Comparison of ENCODE assay signal across 18 cellular contexts in genomic region chrX:84123585-84123984, GRCh38.
DNase-seq lines count a peak whose midpoint lies in the region; ATAC-seq, FAIRE-seq and TF ChIP-seq lines count a peak whose summit lies in the region.
"Had no signal": no experiment of that assay in that cellular context is flagged by ENCODE, and none has a peak within 500 bp of the region (broad histone marks: within the 10 kb centered on the region; RNA-seq: fewer than 3 reads in every experiment).

No MANE protein-coding gene starts in this region.

- H3K4ac ChIP-seq in trophoblast cell (ENCODE audit: low read depth, low read length) = no peak overlapping the region

- no peak overlapping the region for H3K14ac ChIP-seq in trophoblast cell (ENCODE audit: low read length)

- CTCF ChIA-PET in A549 (lab: Yijun Ruan, JAX) = no interaction called here

- no peak overlapping the region for H4K8ac ChIP-seq in trophoblast cell (ENCODE audit: low read depth, low read length)

- H3K27ac Mint-ChIP-seq in CD14-positive monocyte = no peak overlapping the region
- H3K27ac Mint-ChIP-seq: B cell; CD4-positive, CD25-positive, alpha-beta regulatory T cell; CD8-positive, alpha-beta memory T cell; H9 had no signal

- peaks cover 0 to 7% (median 2%) of the 10 kb centered on the region in 7 donors for H3K9me3 Mint-ChIP-seq in CD14-positive monocyte

- no peak overlapping the region for H4K12ac ChIP-seq in trophoblast cell (ENCODE audit: low read depth, low read length)

- TF ChIP-seq RAD21 in A549 (conservative IDR thresholded peaks at IDR 0.05 in 1 of 2, IDR thresholded peaks at IDR 0.05 in 1 of 2) = no peak

- no peak overlapping the region for H2AK5ac ChIP-seq in trophoblast cell (ENCODE audit: low read length)

- H3K9ac ChIP-seq in trophoblast cell (ENCODE audit: low read length) (no peak overlapping the region), Karpas-422 (ENCODE audit: low read length) (no peak overlapping the region)
- H3K9ac ChIP-seq: BLaER1 treated with 17β-estradiol and CSF1 and Interleukin-3, amounts not matched to agents 10 nM and 100 nM had no signal

- no peaks in the 10 kb centered on the region for H3K36me3 Mint-ChIP-seq in CD14-positive monocyte
- H3K36me3 Mint-ChIP-seq: CD4-positive, CD25-positive, alpha-beta regulatory T cell; CD8-positive, alpha-beta memory T cell had no signal

- H3K4me1 ChIP-seq in A549 = no peaks in the 10 kb centered on the region
- H3K4me1 ChIP-seq in trophoblast cell (ENCODE audit: control insufficient read depth in 1 of 2, insufficient read depth in 2 of 2, low read length in 2 of 2) = peaks cover 0 to 5% of the 10 kb centered on the region in 2 experiments
- no peaks in the 10 kb centered on the region for H3K4me1 ChIP-seq in Karpas-422 (ENCODE audit: low read length)
- H3K4me1 ChIP-seq: BLaER1 treated with 17β-estradiol and CSF1 and Interleukin-3, amounts not matched to agents 10 nM and 100 nM had no signal

- TF ChIP-seq POLR2A in A549 (IDR thresholded peaks at IDR 0.05; ENCODE audit: low read length) = no peak

- H3K27me3 Mint-ChIP-seq in CD14-positive monocyte (ENCODE audit: low read depth in 3 of 3) = peaks cover 0 to 2% (median 0%) of the 10 kb centered on the region in 3 donors
- H3K27me3 Mint-ChIP-seq: B cell; CD4-positive, CD25-positive, alpha-beta regulatory T cell had no signal

- H2BK12ac ChIP-seq in trophoblast cell (ENCODE audit: low read length) = no peak overlapping the region

- no peak overlapping the region for H4K91ac ChIP-seq in trophoblast cell (ENCODE audit: low read depth, low read length)

- no peaks in the 10 kb centered on the region for H3K79me1 ChIP-seq in trophoblast cell (ENCODE audit: low read length)

- H3K9me3 ChIP-seq in A549 = no peaks in the 10 kb centered on the region
- H3K9me3 ChIP-seq in trophoblast cell (ENCODE audit: insufficient read depth, low read depth, low read length) = no peaks in the 10 kb centered on the region
- H3K9me3 ChIP-seq in Karpas-422 (ENCODE audit: low read length) = peaks cover 13% of the 10 kb centered on the region

- H3K4me1 Mint-ChIP-seq in CD14-positive monocyte = no peaks in the 10 kb centered on the region
- H3K4me1 Mint-ChIP-seq: B cell; CD4-positive, CD25-positive, alpha-beta regulatory T cell; CD8-positive, alpha-beta memory T cell; H9 had no signal

- TF ChIP-seq CTCF in A549 (IDR thresholded peaks at IDR 0.05) (no peak), bronchial epithelial cell (IDR thresholded peaks at IDR 0.05; ENCODE audit: insufficient read depth, low read length, severe bottlenecking) (no peak), CD14-positive monocyte (IDR thresholded peaks at IDR 0.05) (no peak)

- H3K79me2 ChIP-seq in trophoblast cell (ENCODE audit: control insufficient read depth, insufficient read depth, low read length, poor library complexity) (no peaks in the 10 kb centered on the region), Karpas-422 (ENCODE audit: low read length) (no peaks in the 10 kb centered on the region; the same call in 1 of the 2 replicates)

- H3K4me3 Mint-ChIP-seq in CD14-positive monocyte = no peak overlapping the region
- H3K4me3 Mint-ChIP-seq: B cell; CD4-positive, CD25-positive, alpha-beta regulatory T cell; CD8-positive, alpha-beta memory T cell; H9 had no signal

- H3K4me3 ChIP-seq in A549 = no peak overlapping the region
- no peak overlapping the region for H3K4me3 ChIP-seq in bronchial epithelial cell (ENCODE audit: low read depth, low read length)
- no peak overlapping the region for H3K4me3 ChIP-seq in trophoblast cell (ENCODE audit: low read depth, low read length)
- no peak overlapping the region for H3K4me3 ChIP-seq in Karpas-422 (ENCODE audit: low read length)
- H3K4me3 ChIP-seq: BLaER1 treated with 17β-estradiol and CSF1 and Interleukin-3, amounts not matched to agents 10 nM and 100 nM had no signal

- POLR2A ChIA-PET in A549 (lab: Yijun Ruan, JAX) = no interaction called here

- H3K27me3 ChIP-seq in bronchial epithelial cell (ENCODE audit: control insufficient read depth, insufficient read depth, low read length) (no peaks in the 10 kb centered on the region), trophoblast cell (ENCODE audit: insufficient read depth, low read length) (no peaks in the 10 kb centered on the region), Karpas-422 (ENCODE audit: low read length) (no peaks in the 10 kb centered on the region)

- no peaks in the 10 kb centered on the region for H3K9me2 ChIP-seq in Karpas-422 (replicated peaks; ENCODE audit: insufficient read depth, low read length)

- TF ChIP-seq EP300 in A549 (IDR thresholded peaks at IDR 0.05) = no peak

- intact Hi-C loops in CD14-positive monocyte (cut with micrococcal nuclease) = no loop called here

- H3K4me2 ChIP-seq in A549 (no peak overlapping the region), trophoblast cell (ENCODE audit: low read length) (no peak overlapping the region), Karpas-422 (ENCODE audit: low read depth, low read length, poor library complexity, severe bottlenecking) (no peak overlapping the region)
- H3K4me2 ChIP-seq: BLaER1 treated with 17β-estradiol and CSF1 and Interleukin-3, amounts not matched to agents 10 nM and 100 nM had no signal

- no peaks in the 10 kb centered on the region for H4K20me1 ChIP-seq in Karpas-422 (ENCODE audit: insufficient read depth, low read depth, low read length)
- H4K20me1 ChIP-seq: BLaER1 treated with 17β-estradiol and CSF1 and Interleukin-3, amounts not matched to agents 10 nM and 100 nM had no signal

- H2BK5ac ChIP-seq in trophoblast cell (ENCODE audit: low read depth, low read length, poor library complexity) = no peak overlapping the region

- H3K18ac ChIP-seq in trophoblast cell (ENCODE audit: low read length) = no peak overlapping the region

- peak; percentile 61 for FAIRE-seq in A549 (lab: Jason Lieb, UNC)
- no peak for FAIRE-seq in bronchial epithelial cell (lab: Jason Lieb, UNC)
- FAIRE-seq: G401.6, GM12891, GM19239, H1 had no signal

- H2AFZ ChIP-seq in trophoblast cell (ENCODE audit: insufficient read depth, low read length, poor library complexity) (no peak overlapping the region), Karpas-422 (ENCODE audit: low read length) (no peak overlapping the region)

- H2BK120ac ChIP-seq in trophoblast cell (ENCODE audit: insufficient read depth, low read length, poor library complexity) = no peak overlapping the region

- DNase-seq in A549 (ENCODE audit: low read depth in 1 of 2, low spot score in 1 of 2) = no peak
- peak; percentile 67 for DNase-seq in bronchial epithelial cell (ENCODE audit: low read depth)
- DNase-seq in trophoblast cell = peak; percentile 33 to 45
- no peak for DNase-seq in kidney glomerular epithelial cell (lab: John Stamatoyannopoulos, UW)
- DNase-seq in Karpas-422 = no peak
- DNase-seq in CD14-positive monocyte (ENCODE audit: low spot score) = no peak
- DNase-seq: 8988T; CD4-positive, CD25-positive, alpha-beta regulatory T cell; CD8-positive, alpha-beta memory T cell; COR-L47; H9 had no signal

- H3K27ac ChIP-seq in A549 = no peak overlapping the region
- peak overlapping the region; percentile 52 for H3K27ac ChIP-seq in trophoblast cell (ENCODE audit: low read depth, low read length)
- no peak overlapping the region for H3K27ac ChIP-seq in Karpas-422 (ENCODE audit: low read length)
- H3K27ac ChIP-seq: BLaER1 treated with 17β-estradiol and CSF1 and Interleukin-3, amounts not matched to agents 10 nM and 100 nM had no signal

- ATAC-seq in A549 = no peak
- ATAC-seq in esophagus mucosa = peak; percentile 94

- no peak overlapping the region for H3K23ac ChIP-seq in trophoblast cell (ENCODE audit: low read length)

- WGBS in A549 (ENCODE audit: missing lambda C conversion rate) = 82% methylated on average over 3 of the region's 4 CpGs
- WGBS in trophoblast cell (ENCODE audit: extremely low coverage, insufficient coverage, insufficient read length) = no CpG with 5 or more reads among the region's 4 CpGs

- H3K36me3 ChIP-seq in bronchial epithelial cell (ENCODE audit: control insufficient read depth, insufficient read depth, low read length) = no peaks in the 10 kb centered on the region
- H3K36me3 ChIP-seq in trophoblast cell (ENCODE audit: control insufficient read depth in 1 of 2, insufficient read depth in 2 of 2, low read length in 2 of 2) = no peaks in the 10 kb centered on the region
- no peaks in the 10 kb centered on the region for H3K36me3 ChIP-seq in Karpas-422 (ENCODE audit: insufficient read depth, low read length)
- H3K36me3 ChIP-seq: BLaER1 treated with 17β-estradiol and CSF1 and Interleukin-3, amounts not matched to agents 10 nM and 100 nM had no signal

TF ChIP-seq in A549, 52 proteins besides CTCF, POLR2A, EP300 and RAD21:
- TF ChIP-seq JUN (IDR thresholded peaks at IDR 0.05) (no peak), E2F6 (IDR thresholded peaks at IDR 0.05; ENCODE audit: borderline replicate concordance, low read depth) (no peak)
TF ChIP-seq in A549: peak in this region for 0.

Comparison
In these comparisons a context has a peak if more than half of its experiments do, and no peak if none do; other contexts are left out.
1. DNase-seq: peak in bronchial epithelial cell (single experiment) and trophoblast cell (2 of 2); none in A549 (0 of 2), kidney glomerular epithelial cell (single experiment), Karpas-422 (single experiment) and CD14-positive monocyte (single experiment).